ENCODE assay signal across 9 cellular contexts in genomic region chr19:44512326-44513298, GRCh38. TPM values are rescaled to one million over a fixed set of nuclear protein-coding genes. Genes with fewer than 3 reads are reported as not detected.
DNase-seq lines count a peak whose midpoint lies in the region; ATAC-seq and TF ChIP-seq lines count a peak whose summit lies in the region.
"Had no signal": no experiment of that assay in that cellular context is flagged by ENCODE, and none has a peak within 500 bp of the region (broad histone marks: within the 10 kb centered on the region; RNA-seq: fewer than 3 reads in every experiment).

No MANE protein-coding gene starts in this region.

- H3K27me3 ChIP-seq in SK-N-SH (ENCODE audit: insufficient read depth) = peaks cover 7% of the 10 kb centered on the region; the same call in 1 of the 2 replicates
- H3K27me3 ChIP-seq: BLaER1 treated with 17β-estradiol and CSF1 and Interleukin-3, amounts not matched to agents 10 nM and 100 nM had no signal

- H2AFZ ChIP-seq in SK-N-SH (ENCODE audit: low read depth) = no peak overlapping the region

- TF ChIP-seq CTCF in SK-N-SH (IDR thresholded peaks at IDR 0.05) (peak; percentile 59), type B pancreatic cell (conservative IDR thresholded peaks at IDR 0.05) (peak; percentile 69)

- no peaks in the 10 kb centered on the region for H3K36me3 Mint-ChIP-seq in type B pancreatic cell
- H3K36me3 Mint-ChIP-seq in activated T-helper 2 cell treated with anti-CD3 and anti-CD28 coated beads, Interferon-gamma antibody, Interleukin-2, Interleukin-4, amounts not matched to agents 10 μg/mL and 5 μg/mL and 100 μg/mL, durations not matched to agents 14 hours and 24 hours and 36 hours (ENCODE audit: low read depth) = no peaks in the 10 kb centered on the region

- H3K9ac ChIP-seq in SK-N-SH = no peak overlapping the region
- H3K9ac ChIP-seq: BLaER1 treated with 17β-estradiol and CSF1 and Interleukin-3, amounts not matched to agents 10 nM and 100 nM had no signal

- no peak overlapping the region for H3K4me3 Mint-ChIP-seq in type B pancreatic cell
- H3K4me3 Mint-ChIP-seq in activated T-helper 2 cell treated with anti-CD3 and anti-CD28 coated beads, Interferon-gamma antibody, Interleukin-2, Interleukin-4, amounts not matched to agents 10 μg/mL and 5 μg/mL and 100 μg/mL, durations not matched to agents 14 hours and 24 hours and 36 hours (ENCODE audit: low read depth) = no peak overlapping the region

- H3K4me3 ChIP-seq in SK-N-SH (ENCODE audit: low read depth in 2 of 2, low read length in 1 of 2) = no peak overlapping the region
- H3K4me3 ChIP-seq: BLaER1 treated with 17β-estradiol and CSF1 and Interleukin-3, amounts not matched to agents 10 nM and 100 nM had no signal

- intact Hi-C loops in activated T-helper 2 cell treated with anti-CD3 and anti-CD28 coated beads, Interferon-gamma antibody, Interleukin-2, Interleukin-4, amounts not matched to agents 10 μg/mL and 5 μg/mL and 100 μg/mL, durations not matched to agents 14 hours and 24 hours and 36 hours (cut with micrococcal nuclease) = no loop called here

- peaks cover 5% of the 10 kb centered on the region for H3K9me3 Mint-ChIP-seq in type B pancreatic cell
- H3K9me3 Mint-ChIP-seq in activated T-helper 2 cell treated with anti-CD3 and anti-CD28 coated beads, Interferon-gamma antibody, Interleukin-2, Interleukin-4, amounts not matched to agents 10 μg/mL and 5 μg/mL and 100 μg/mL, durations not matched to agents 14 hours and 24 hours and 36 hours = peaks cover 36% of the 10 kb centered on the region

- H3K4me1 ChIP-seq in SK-N-SH (ENCODE audit: control insufficient read depth in 1 of 2, insufficient read depth in 2 of 2, low read depth in 1 of 2, low read length in 1 of 2) = no peaks in the 10 kb centered on the region

- no peak for ATAC-seq in HG03039 (IDR thresholded peaks at IDR 0.05; ENCODE audit: unreplicated experiment)

- POLR2A ChIA-PET in SK-N-SH (lab: Yijun Ruan, JAX) = no interaction called here

- TF ChIP-seq RAD21 in SK-N-SH (IDR thresholded peaks at IDR 0.05; ENCODE audit: low read length) = peak; percentile 40; the same call in 1 of the 2 replicates

- H3K4me2 ChIP-seq in SK-N-SH = no peak overlapping the region
- H3K4me2 ChIP-seq: BLaER1 treated with 17β-estradiol and CSF1 and Interleukin-3, amounts not matched to agents 10 nM and 100 nM had no signal

- no peaks in the 10 kb centered on the region for H4K20me1 ChIP-seq in SK-N-SH (ENCODE audit: insufficient read depth)
- H4K20me1 ChIP-seq: BLaER1 treated with 17β-estradiol and CSF1 and Interleukin-3, amounts not matched to agents 10 nM and 100 nM had no signal

- H3K4me1 Mint-ChIP-seq in type B pancreatic cell (ENCODE audit: unreplicated experiment) = no peaks in the 10 kb centered on the region
- H3K4me1 Mint-ChIP-seq in activated T-helper 2 cell treated with anti-CD3 and anti-CD28 coated beads, Interferon-gamma antibody, Interleukin-2, Interleukin-4, amounts not matched to agents 10 μg/mL and 5 μg/mL and 100 μg/mL, durations not matched to agents 14 hours and 24 hours and 36 hours (ENCODE audit: low read depth) = no peaks in the 10 kb centered on the region

- H3K36me3 ChIP-seq in SK-N-SH (replicated peaks in 1 of 2; ENCODE audit: control insufficient read depth in 1 of 2, insufficient read depth in 2 of 2, low read length in 1 of 2) = no peaks in the 10 kb centered on the region
- H3K36me3 ChIP-seq: BLaER1 treated with 17β-estradiol and CSF1 and Interleukin-3, amounts not matched to agents 10 nM and 100 nM had no signal

- CTCF ChIA-PET in SK-N-SH (lab: Yijun Ruan, JAX) = interaction anchor here (0.8 to 1.3 kb wide), 2 partner anchors 11 to 58 kb away, joined by 3 read pairs; no protein-coding TSS in a partner anchor

- no peaks in the 10 kb centered on the region for H3K79me2 ChIP-seq in SK-N-SH (ENCODE audit: insufficient read depth)

- H3F3A ChIP-seq in SK-N-SH (replicated peaks; ENCODE audit: insufficient read depth) = no peaks in the 10 kb centered on the region

- H3K9me3 ChIP-seq in SK-N-SH = no peaks in the 10 kb centered on the region

- TF ChIP-seq EP300 in SK-N-SH (IDR thresholded peaks at IDR 0.05; ENCODE audit: borderline replicate concordance in 1 of 2, low read depth in 1 of 2, low read length in 1 of 2) = no peak

- WGBS in SK-N-SH (ENCODE audit: low lambda C conversion rate) = 15% methylated on average over 10 of the region's 12 CpGs

- no peak overlapping the region for H3K27ac Mint-ChIP-seq in type B pancreatic cell
- H3K27ac Mint-ChIP-seq in activated T-helper 2 cell treated with anti-CD3 and anti-CD28 coated beads, Interferon-gamma antibody, Interleukin-2, Interleukin-4, amounts not matched to agents 10 μg/mL and 5 μg/mL and 100 μg/mL, durations not matched to agents 14 hours and 24 hours and 36 hours = no peak overlapping the region

- DNase-seq in NCI-H1436 (lab: John Stamatoyannopoulos, UW) (peak; percentile 5), NCI-H1436 treated with DMSO at 0.1 percent for 48 hours (lab: John Stamatoyannopoulos, UW) (no peak), HS-5 (ENCODE audit: low read depth) (peak; percentile 35), SK-N-SH (peak; percentile 61), glomerular visceral epithelial cell (ENCODE audit: extremely low spot score) (peak; percentile 55), type B pancreatic cell (ENCODE audit: extremely low spot score, unreplicated experiment) (no peak)
- DNase-seq in activated T-helper 2 cell treated with anti-CD3 and anti-CD28 coated beads, Interferon-gamma antibody, Interleukin-2, Interleukin-4, amounts not matched to agents 10 μg/mL and 5 μg/mL and 100 μg/mL, durations not matched to agents 14 hours and 24 hours and 36 hours (ENCODE audit: low spot score) = no peak

- H3K27me3 Mint-ChIP-seq in type B pancreatic cell = peaks cover 35% of the 10 kb centered on the region
- no peaks in the 10 kb centered on the region for H3K27me3 Mint-ChIP-seq in activated T-helper 2 cell treated with anti-CD3 and anti-CD28 coated beads, Interferon-gamma antibody, Interleukin-2, Interleukin-4, amounts not matched to agents 10 μg/mL and 5 μg/mL and 100 μg/mL, durations not matched to agents 14 hours and 24 hours and 36 hours (ENCODE audit: low read depth)

- H3K27ac ChIP-seq in SK-N-SH (ENCODE audit: low read depth in 2 of 2, low read length in 1 of 2) = no peak overlapping the region
- H3K27ac ChIP-seq: BLaER1 treated with 17β-estradiol and CSF1 and Interleukin-3, amounts not matched to agents 10 nM and 100 nM had no signal

- no peaks in the 10 kb centered on the region for H3K9me2 ChIP-seq in SK-N-SH

TF ChIP-seq in SK-N-SH, 30 proteins besides CTCF, POLR2A, EP300 and RAD21:
- TF ChIP-seq REST (IDR thresholded peaks at IDR 0.05; ENCODE audit: low read depth, low read length) (peak; percentile 100), RCOR1 (IDR thresholded peaks at IDR 0.05; ENCODE audit: low read length) (no peak), TCF12 (IDR thresholded peaks at IDR 0.05) (no peak), CHD2 (IDR thresholded peaks at IDR 0.05; ENCODE audit: low read length, partially characterized antibody) (no peak), YY1 (IDR thresholded peaks at IDR 0.05; ENCODE audit: low read depth) (no peak)
TF ChIP-seq in SK-N-SH: peak in this region for 1.

RNA-seq across cellular contexts. Expression of gene ZNF180, which starts 12.3 kb away (rescaled TPM):
- polyA plus RNA-seq in SK-N-SH (2012; rRNA removed) = 1.5 and 1.9 TPM in 2 replicates
- polyA plus RNA-seq in SK-N-SH (2012; cell fraction: cytosol; rRNA removed) = 2.0 and 2.4 TPM in 2 replicates
- 2.8 and 4.7 TPM in 2 replicates for polyA plus RNA-seq in SK-N-SH (2012; cell fraction: nucleus; rRNA removed)
- 11.3 and 12.4 TPM in 2 replicates for total RNA-seq in type B pancreatic cell (ENCODE audit: low replicate concordance)
- 7.3 and 8.3 TPM in 2 replicates for total RNA-seq in activated T-helper 2 cell treated with anti-CD3 and anti-CD28 coated beads, Interferon-gamma antibody, Interleukin-2, Interleukin-4, amounts not matched to agents 10 μg/mL and 5 μg/mL and 100 μg/mL, durations not matched to agents 14 hours and 24 hours and 36 hours

RNA-seq across cellular contexts. Expression of gene CEACAM20, which starts 16.9 kb away (rescaled TPM):
- polyA plus RNA-seq in SK-N-SH (2012; rRNA removed) = not detected in 2 replicates
- polyA plus RNA-seq in SK-N-SH (2012; cell fraction: cytosol; rRNA removed) = not detected in 2 replicates
- not detected in 2 replicates for polyA plus RNA-seq in SK-N-SH (2012; cell fraction: nucleus; rRNA removed)
- total RNA-seq in type B pancreatic cell (ENCODE audit: low replicate concordance) = 2.3 TPM in 1 of 2 replicates, not detected in the other
- total RNA-seq in activated T-helper 2 cell treated with anti-CD3 and anti-CD28 coated beads, Interferon-gamma antibody, Interleukin-2, Interleukin-4, amounts not matched to agents 10 μg/mL and 5 μg/mL and 100 μg/mL, durations not matched to agents 14 hours and 24 hours and 36 hours = not detected in 2 replicates

Comparison
In these comparisons a context has a peak if more than half of its experiments do, and no peak if none do; other contexts are left out.
1. DNase-seq: peak in NCI-H1436 (single experiment), HS-5 (single experiment), SK-N-SH (single experiment) and glomerular visceral epithelial cell (single experiment); none in NCI-H1436 treated with DMSO at 0.1 percent for 48 hours (single experiment), type B pancreatic cell (single experiment) and activated T-helper 2 cell treated with anti-CD3 and anti-CD28 coated beads, Interferon-gamma antibody, Interleukin-2, Interleukin-4, amounts not matched to agents 10 μg/mL and 5 μg/mL and 100 μg/mL, durations not matched to agents 14 hours and 24 hours and 36 hours (single experiment).